ENCODE assay signal across 1 cellular context in the genomic region with DNA sequence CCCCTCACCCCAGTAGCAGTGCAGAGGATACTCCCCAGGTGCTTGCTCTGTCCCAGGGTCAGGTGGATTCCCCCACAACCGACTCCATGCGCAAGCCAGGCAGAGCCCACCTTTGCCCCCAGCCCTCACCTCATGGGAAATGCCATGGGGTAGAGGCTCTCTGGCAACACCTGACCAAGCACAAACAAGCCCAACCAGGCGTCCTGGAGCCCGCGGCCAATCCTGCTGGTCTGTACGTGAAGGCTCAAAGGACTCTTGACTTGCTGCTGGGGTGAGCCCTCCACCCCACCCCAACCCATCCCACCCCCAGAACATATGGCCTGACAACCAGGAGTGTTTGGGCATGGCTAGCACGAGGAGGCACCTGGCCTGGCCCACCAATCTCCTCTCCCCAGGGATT.
TF ChIP-seq lines count a peak whose summit lies in the region.

No MANE protein-coding gene starts in this region.

TF ChIP-seq in HEK293, 187 proteins besides CTCF, POLR2A, EP300 and RAD21 (continued from another document):
- TF ChIP-seq ZFP69B (tag by site-specific recombination; IDR thresholded peaks at IDR 0.05) (no peak), RBAK (tag by site-specific recombination; IDR thresholded peaks at IDR 0.05) (no peak), ZNF133 (tag by site-specific recombination; IDR thresholded peaks at IDR 0.05) (no peak), ZNF837 (tag by site-specific recombination; IDR thresholded peaks at IDR 0.05) (no peak)
